14 cellular contexts compared by ENCODE assay signal in the genomic region with DNA sequence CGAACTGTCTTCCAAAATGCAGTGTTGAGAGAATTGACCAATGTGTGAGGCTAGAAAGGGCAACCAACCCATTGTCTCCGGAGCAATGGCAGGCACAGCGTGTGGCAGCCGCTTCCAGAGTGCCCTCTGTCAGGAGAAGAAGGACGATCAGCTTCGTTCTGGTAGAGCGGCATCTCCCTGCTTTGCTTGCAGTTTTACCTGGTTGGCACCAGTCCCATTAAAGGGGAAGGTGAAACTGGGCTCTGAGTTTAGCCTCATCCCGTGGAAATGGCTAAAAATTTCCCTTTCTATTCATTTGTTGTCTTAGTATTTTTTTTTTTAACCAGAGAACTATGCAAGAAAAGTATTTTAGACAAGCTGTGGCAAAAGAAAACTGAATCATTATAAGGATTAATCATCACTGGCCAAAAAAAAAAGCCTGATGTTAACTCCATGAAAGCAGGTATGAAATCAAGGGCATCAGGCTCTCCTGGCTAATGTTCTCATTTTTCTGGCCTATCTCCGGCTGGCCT.
DNase-seq lines count a peak whose midpoint lies in the region; ATAC-seq, FAIRE-seq and TF ChIP-seq lines count a peak whose summit lies in the region.
"Had no signal": no experiment of that assay in that cellular context is flagged by ENCODE, and none has a peak within 500 bp of the region (broad histone marks: within the 10 kb centered on the region; RNA-seq: fewer than 3 reads in every experiment).

No MANE protein-coding gene starts in this region.

- no peaks in the 10 kb centered on the region for H3K36me3 ChIP-seq in PC-9 (ENCODE audit: low read depth)
- H3K36me3 ChIP-seq in prostate gland = no peaks in the 10 kb centered on the region

- BruUV-seq in PC-9 (replicated peaks; lab: Mats Ljungman, UMichigan) = no TSS peak

- no peaks in the 10 kb centered on the region for H3K9me2 ChIP-seq in PC-9 (ENCODE audit: insufficient read depth)

- TF ChIP-seq CTCF in PC-9 (conservative IDR thresholded peaks at IDR 0.05) (no peak), prostate gland (IDR thresholded peaks at IDR 0.05) (no peak), D721Med (IDR thresholded peaks at IDR 0.05; ENCODE audit: insufficient read depth, missing control alignments) (no peak)

- CTCF ChIA-PET in PC-9 (lab: Charles Lee) = interaction anchor here (0.6 to 1.1 kb wide), 2 partner anchors 158 to 436 kb away, joined by 4 to 10 read pairs; no protein-coding TSS in a partner anchor

- H3K4me1 ChIP-seq in PC-9 (replicated peaks; ENCODE audit: insufficient read depth) = peaks cover 20% of the 10 kb centered on the region
- H3K4me1 ChIP-seq in prostate gland (replicated peaks) = no peaks in the 10 kb centered on the region

- peak; percentile 46 for DNase-seq in ELR (ENCODE audit: low read depth)
- DNase-seq in PC-9 = peak in 1 of 2 experiments; percentile 36
- DNase-seq in prostate gland (ENCODE audit: low spot score) = peak; percentile 50
- DNase-seq in D721Med (ENCODE audit: insufficient read length, low spot score) = no peak
- DNase-seq in hypothalamus (lab: John Stamatoyannopoulos, UW) = no peak
- DNase-seq in activated CD4-positive, alpha-beta T cell treated with anti-CD3 and anti-CD28 coated beads, Interleukin-2, amount 50 U/mL, for 1 hour = no peak
- DNase-seq: activated CD4-positive, alpha-beta T cell treated with anti-CD3 and anti-CD28 coated beads, Interleukin-2, amount 50 U/mL, for 48 hours; activated effector memory CD4-positive, alpha-beta T cell treated with anti-CD3 and anti-CD28 coated beads, Interleukin-2, amount 50 U/mL, for 16 hours; CD4-positive, alpha-beta T cell; erythroblast; NCI-H1105 treated with DMSO at 0.1 percent for 48 hours; right cardiac atrium had no signal

- intact Hi-C loops in PC-9 (cut with micrococcal nuclease; ENCODE audit: unreplicated experiment) (no loop called here), prostate gland (cut with DNase I) (no loop called here)

- peak; percentile 74 for ATAC-seq in esophagus mucosa
- no peak for ATAC-seq in GM18873 (IDR thresholded peaks at IDR 0.05; ENCODE audit: low FRiP score, unreplicated experiment)
- ATAC-seq: right cardiac atrium had no signal

- H3F3A ChIP-seq in PC-9 (ENCODE audit: insufficient read depth, low read depth) = peaks cover 5% of the 10 kb centered on the region; the same call in 1 of the 2 replicates

- no peaks in the 10 kb centered on the region for H3K27me3 ChIP-seq in PC-9 (ENCODE audit: insufficient read depth, low read depth)
- no peaks in the 10 kb centered on the region for H3K27me3 ChIP-seq in prostate gland (replicated peaks; ENCODE audit: insufficient read depth)

- 45% methylated on average over 9 of the region's 9 CpGs for WGBS in prostate gland

- H4K20me1 ChIP-seq in PC-9 (ENCODE audit: insufficient read depth) = no peaks in the 10 kb centered on the region

- H3K79me2 ChIP-seq in PC-9 (ENCODE audit: low read depth) = no peaks in the 10 kb centered on the region

- H3K4me3 ChIP-seq in PC-9 = peak overlapping the region; percentile 20; the same call in 1 of the 2 replicates
- H3K4me3 ChIP-seq in prostate gland = no peak overlapping the region

- H3K9me3 ChIP-seq in PC-9 (ENCODE audit: insufficient read depth, low read depth) = no peaks in the 10 kb centered on the region
- H3K9me3 ChIP-seq in prostate gland = no peaks in the 10 kb centered on the region

- peak overlapping the region; percentile 50 for H2AFZ ChIP-seq in PC-9

- H3K27ac ChIP-seq in PC-9 = peak overlapping the region; percentile 50
- H3K27ac ChIP-seq in prostate gland = no peak overlapping the region

- peak overlapping the region; percentile 67 for H3K4me2 ChIP-seq in PC-9

- no peak for FAIRE-seq in D721Med (lab: Jason Lieb, UNC)

- no peak for TF ChIP-seq POLR2A in prostate gland (IDR thresholded peaks at IDR 0.05)

- POLR2A ChIA-PET in PC-9 (lab: Charles Lee; ENCODE audit: unreplicated experiment) = no interaction called here

Comparison
In these comparisons a context has a peak if more than half of its experiments do, and no peak if none do; other contexts are left out.
1. DNase-seq: peak in ELR (single experiment) and prostate gland (single experiment); none in D721Med (single experiment), hypothalamus (0 of 51) and activated CD4-positive, alpha-beta T cell treated with anti-CD3 and anti-CD28 coated beads, Interleukin-2, amount 50 U/mL, for 1 hour (single experiment).